ENCODE assay signal across 8 cellular contexts in genomic region chr6:149938571-149939462, GRCh38. TPM values are rescaled to one million over a fixed set of nuclear protein-coding genes. Genes with fewer than 3 reads are reported as not detected.
DNase-seq lines count a peak whose midpoint lies in the region; ATAC-seq and TF ChIP-seq lines count a peak whose summit lies in the region.

No MANE protein-coding gene starts in this region.

- H3K4me1 ChIP-seq in ACC112 (ENCODE audit: control insufficient read depth, insufficient read depth, low read length, unreplicated experiment) (peaks cover 8% of the 10 kb centered on the region), ectodermal cell (ENCODE audit: control insufficient read depth, insufficient read depth, low read length) (no peaks in the 10 kb centered on the region)

- H3K27ac Mint-ChIP-seq in T-helper 1 cell treated with Interleukin-12 subunit alpha and Interleukin-12 subunit beta and Interleukin-4 antibody, amounts not matched to agents 30 μg/mL and 1 μg/mL, for 36 hours, result peak overlapping the region; percentile 86
- H3K27ac Mint-ChIP-seq in nephron progenitor cell, result no peak overlapping the region

- H3K4me3 ChIP-seq in ACC112 (ENCODE audit: low read depth, low read length), result peak overlapping the region; percentile 81
- peak overlapping the region; percentile 15 for H3K4me3 ChIP-seq in ectodermal cell (ENCODE audit: insufficient read depth, low read depth, low read length)

- 3 to 4% methylated on average over 59 of the region's 59 CpGs for WGBS in ectodermal cell, 2 experiments

- H3K9me3 Mint-ChIP-seq in T-helper 1 cell treated with Interleukin-12 subunit alpha and Interleukin-12 subunit beta and Interleukin-4 antibody, amounts not matched to agents 30 μg/mL and 1 μg/mL, for 36 hours, result no peaks in the 10 kb centered on the region
- H3K9me3 Mint-ChIP-seq in nephron progenitor cell, result no peaks in the 10 kb centered on the region

- H3K4me3 Mint-ChIP-seq in T-helper 1 cell treated with Interleukin-12 subunit alpha and Interleukin-12 subunit beta and Interleukin-4 antibody, amounts not matched to agents 30 μg/mL and 1 μg/mL, for 36 hours, result peak overlapping the region; percentile 79
- peak overlapping the region; percentile 68 for H3K4me3 Mint-ChIP-seq in nephron progenitor cell

- ATAC-seq in GM18868 (IDR thresholded peaks at IDR 0.05; ENCODE audit: unreplicated experiment) (peak; percentile 66), HG03095 (IDR thresholded peaks at IDR 0.05; ENCODE audit: unreplicated experiment) (peak; percentile 87)

- H2AFZ ChIP-seq in ACC112 (ENCODE audit: low read length, unreplicated experiment), result peak overlapping the region; percentile 64

- TF ChIP-seq CTCF in nephron progenitor cell (IDR thresholded peaks at IDR 0.05), result no peak

- H3K36me3 ChIP-seq in ACC112 (ENCODE audit: insufficient read depth, low read length) (no peaks in the 10 kb centered on the region), ectodermal cell (ENCODE audit: control insufficient read depth, insufficient read depth, low read length) (no peaks in the 10 kb centered on the region)

- H3K27me3 ChIP-seq in ACC112 (ENCODE audit: insufficient read depth, low read length), result peaks cover 28% of the 10 kb centered on the region
- peaks cover 100% of the 10 kb centered on the region for H3K27me3 ChIP-seq in ectodermal cell (ENCODE audit: control insufficient read depth, insufficient read depth, low read length, poor library complexity, severe bottlenecking)

- no peaks in the 10 kb centered on the region for H3K36me3 Mint-ChIP-seq in T-helper 1 cell treated with Interleukin-12 subunit alpha and Interleukin-12 subunit beta and Interleukin-4 antibody, amounts not matched to agents 30 μg/mL and 1 μg/mL, for 36 hours (ENCODE audit: low read depth)
- H3K36me3 Mint-ChIP-seq in nephron progenitor cell (ENCODE audit: low read depth), result no peaks in the 10 kb centered on the region

- DNase-seq in nephron progenitor cell, result peak; percentile 33
- no peak for DNase-seq in AG08395 (ENCODE audit: low spot score)
- DNase-seq in NCI-H2196 (lab: John Stamatoyannopoulos, UW; ENCODE audit: unreplicated experiment), result no peak

- H3K9me3 ChIP-seq in ectodermal cell (ENCODE audit: control insufficient read depth, low read length), result no peaks in the 10 kb centered on the region

- H3K27ac ChIP-seq in ACC112 (ENCODE audit: low read depth, low read length) (no peak overlapping the region), ectodermal cell (ENCODE audit: insufficient read depth, low read depth, low read length, poor library complexity, severe bottlenecking) (no peak overlapping the region)

- peaks cover 90% of the 10 kb centered on the region for H3K27me3 Mint-ChIP-seq in T-helper 1 cell treated with Interleukin-12 subunit alpha and Interleukin-12 subunit beta and Interleukin-4 antibody, amounts not matched to agents 30 μg/mL and 1 μg/mL, for 36 hours (ENCODE audit: low read depth)
- peaks cover 100% of the 10 kb centered on the region for H3K27me3 Mint-ChIP-seq in nephron progenitor cell (ENCODE audit: low read depth, poor library complexity)

- no peaks in the 10 kb centered on the region for H3K79me2 ChIP-seq in ACC112 (ENCODE audit: control insufficient read depth, insufficient read depth, low read length, unreplicated experiment)

- peaks cover 42% of the 10 kb centered on the region for H3K4me1 Mint-ChIP-seq in T-helper 1 cell treated with Interleukin-12 subunit alpha and Interleukin-12 subunit beta and Interleukin-4 antibody, amounts not matched to agents 30 μg/mL and 1 μg/mL, for 36 hours (ENCODE audit: low read depth)
- peaks cover 7% of the 10 kb centered on the region for H3K4me1 Mint-ChIP-seq in nephron progenitor cell

RNA-seq across cellular contexts. Expression of gene ULBP2, which starts 3.0 kb away (rescaled TPM):
- not detected for polyA plus RNA-seq in ectodermal cell (2013, experiment 1 of 4)
- not detected for polyA plus RNA-seq in ectodermal cell (2013, experiment 2 of 4)
- polyA plus RNA-seq in ectodermal cell (2013, experiment 3 of 4), result not detected
- polyA plus RNA-seq in ectodermal cell (2013, experiment 4 of 4), result not detected

RNA-seq across cellular contexts. Expression of gene RAET1G, which starts 15.9 kb away (rescaled TPM):
- polyA plus RNA-seq in ectodermal cell (2013, experiment 1 of 4), result not detected
- polyA plus RNA-seq in ectodermal cell (2013, experiment 2 of 4), result not detected
- 0.27 TPM for polyA plus RNA-seq in ectodermal cell (2013, experiment 3 of 4)
- polyA plus RNA-seq in ectodermal cell (2013, experiment 4 of 4), result not detected

RNA-seq across cellular contexts. Expression of gene ULBP1, which starts 24.9 kb away (rescaled TPM):
- 2.1 TPM for polyA plus RNA-seq in ectodermal cell (2013, experiment 1 of 4)
- polyA plus RNA-seq in ectodermal cell (2013, experiment 2 of 4), result 1.4 TPM
- 2.0 TPM for polyA plus RNA-seq in ectodermal cell (2013, experiment 3 of 4)
- 2.1 TPM for polyA plus RNA-seq in ectodermal cell (2013, experiment 4 of 4)

RNA-seq across cellular contexts. Expression of gene RAET1E, which starts 40.9 kb away (rescaled TPM):
- not detected for polyA plus RNA-seq in ectodermal cell (2013, experiment 1 of 4)
- polyA plus RNA-seq in ectodermal cell (2013, experiment 2 of 4), result not detected
- polyA plus RNA-seq in ectodermal cell (2013, experiment 3 of 4), result not detected
- polyA plus RNA-seq in ectodermal cell (2013, experiment 4 of 4), result not detected
